In the genomic region with DNA sequence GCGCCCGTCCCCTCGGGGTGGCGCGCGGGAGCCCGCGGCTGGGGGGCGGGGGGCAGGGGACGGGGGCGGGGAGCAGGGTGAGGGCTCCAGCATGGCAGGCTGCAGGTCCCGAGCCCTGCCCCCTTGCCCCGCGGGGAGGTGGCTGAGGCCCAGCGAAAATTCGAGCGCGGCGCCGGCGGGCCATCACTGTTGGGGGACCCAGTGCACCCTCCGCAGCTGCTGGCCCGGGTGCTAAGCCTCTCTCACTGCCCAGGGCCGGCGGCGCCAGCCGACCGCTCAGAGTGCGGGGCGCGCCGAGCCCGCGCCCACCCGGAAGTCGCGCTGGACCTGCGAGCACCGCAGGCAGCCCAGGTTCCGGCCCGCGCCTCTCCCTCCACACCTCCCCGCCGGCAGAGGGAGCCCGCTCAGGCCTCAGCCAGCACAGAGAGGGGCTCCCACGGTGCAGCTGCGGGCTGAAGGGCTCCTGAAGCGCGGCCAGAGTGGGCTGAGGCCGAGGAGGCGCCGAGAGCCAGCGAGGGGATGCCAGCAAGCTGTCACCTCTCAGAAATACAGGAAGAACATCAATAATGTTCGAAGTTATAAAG, we compare ENCODE assay signal across 1 cellular context.
TF ChIP-seq lines count a peak whose summit lies in the region.

No MANE protein-coding gene starts in this region.

TF ChIP-seq in K562, 482 proteins besides CTCF, POLR2A, EP300 and RAD21 (continued from another document and continues in another):
- TF ChIP-seq ZNF76 (CRISPR knock-in tag; IDR thresholded peaks at IDR 0.05; ENCODE audit: borderline replicate concordance) (0 out of 2 replicates have a peak, but pooled peaks have one; percentile 59), E2F3 (CRISPR knock-in tag; IDR thresholded peaks at IDR 0.05) (peak; percentile 77; the same call in 1 of the 2 replicates), ZBTB17 (CRISPR knock-in tag; IDR thresholded peaks at IDR 0.05) (peak; percentile 63; the same call in 1 of the 2 replicates), EP400 (IDR thresholded peaks at IDR 0.05) (peak; percentile 72; the same call in 1 of the 2 replicates), GATAD2A (IDR thresholded peaks at IDR 0.05) (peak; percentile 70; the same call in 1 of the 2 replicates), RBBP5 (IDR thresholded peaks at IDR 0.05; ENCODE audit: borderline replicate concordance, insufficient read depth, low read length, poor library complexity, severe bottlenecking) (peak; percentile 62), FOXJ2 (tag; IDR thresholded peaks at IDR 0.05) (peak; percentile 24; the same call in 1 of the 2 replicates), FOXK2 (conservative IDR thresholded peaks at IDR 0.05 in 1 of 2, IDR thresholded peaks at IDR 0.05 in 1 of 2; ENCODE audit: low read depth in 2 of 2) (0 out of 4 replicates have a peak, but pooled peaks of 1 of the 2 experiments have one; percentile 20), DMBX1 (CRISPR knock-in tag; IDR thresholded peaks at IDR 0.05; ENCODE audit: borderline replicate concordance) (peak; percentile 52; the same call in 1 of the 2 replicates), MNT (conservative IDR thresholded peaks at IDR 0.05) (peak in 1 of 2 experiments; percentile 60; a peak in 2 of 4 replicates), TAF7 (tag; IDR thresholded peaks at IDR 0.05) (peak; percentile 83), UBTF (IDR thresholded peaks at IDR 0.05; ENCODE audit: borderline replicate concordance in 1 of 2, low read depth in 2 of 2, low read length in 2 of 2) (peak in 1 of 2 experiments; percentile 68; a peak in 2 of 4 replicates), ELF1 (tag; IDR thresholded peaks at IDR 0.05) (peak; percentile 90), MAZ (CRISPR knock-in tag; conservative IDR thresholded peaks at IDR 0.05 in 1 of 2, IDR thresholded peaks at IDR 0.05 in 1 of 2) (peak; percentile 87 to 89), GTF2E2 (tag; IDR thresholded peaks at IDR 0.05) (peak; percentile 24; the same call in 1 of the 2 replicates), ZBTB11 (CRISPR knock-in tag; IDR thresholded peaks at IDR 0.05) (peak in 2 of 3 experiments; percentile 62 to 83; a peak in 4 of 6 replicates), TFAP4 (CRISPR knock-in tag; IDR thresholded peaks at IDR 0.05; ENCODE audit: borderline replicate concordance) (peak; percentile 87), ZFP36 (IDR thresholded peaks at IDR 0.05; ENCODE audit: low read depth, low read length, partially characterized antibody) (peak; percentile 9), REST (CRISPR knock-in tag; IDR thresholded peaks at IDR 0.05; ENCODE audit: low read depth) (peak; percentile 46; the same call in 1 of the 2 replicates), RREB1 (CRISPR knock-in tag; IDR thresholded peaks at IDR 0.05) (0 out of 2 replicates have a peak, but pooled peaks have one; percentile 73), PHF20 (IDR thresholded peaks at IDR 0.05; ENCODE audit: partially characterized antibody) (peak; percentile 40), KDM5B (IDR thresholded peaks at IDR 0.05; ENCODE audit: insufficient replicate concordance, low read depth, low read length) (peak; percentile 35)
- TF ChIP-seq, protein P1, sequence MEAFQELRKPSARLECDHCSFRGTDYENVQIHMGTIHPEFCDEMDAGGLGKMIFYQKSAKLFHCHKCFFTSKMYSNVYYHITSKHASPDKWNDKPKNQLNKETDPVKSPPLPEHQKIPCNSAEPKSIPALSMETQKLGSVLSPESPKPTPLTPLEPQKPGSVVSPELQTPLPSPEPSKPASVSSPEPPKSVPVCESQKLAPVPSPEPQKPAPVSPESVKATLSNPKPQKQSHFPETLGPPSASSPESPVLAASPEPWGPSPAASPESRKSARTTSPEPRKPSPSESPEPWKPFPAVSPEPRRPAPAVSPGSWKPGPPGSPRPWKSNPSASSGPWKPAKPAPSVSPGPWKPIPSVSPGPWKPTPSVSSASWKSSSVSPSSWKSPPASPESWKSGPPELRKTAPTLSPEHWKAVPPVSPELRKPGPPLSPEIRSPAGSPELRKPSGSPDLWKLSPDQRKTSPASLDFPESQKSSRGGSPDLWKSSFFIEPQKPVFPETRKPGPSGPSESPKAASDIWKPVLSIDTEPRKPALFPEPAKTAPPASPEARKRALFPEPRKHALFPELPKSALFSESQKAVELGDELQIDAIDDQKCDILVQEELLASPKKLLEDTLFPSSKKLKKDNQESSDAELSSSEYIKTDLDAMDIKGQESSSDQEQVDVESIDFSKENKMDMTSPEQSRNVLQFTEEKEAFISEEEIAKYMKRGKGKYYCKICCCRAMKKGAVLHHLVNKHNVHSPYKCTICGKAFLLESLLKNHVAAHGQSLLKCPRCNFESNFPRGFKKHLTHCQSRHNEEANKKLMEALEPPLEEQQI (IDR thresholded peaks at IDR 0.05): peak; percentile 80
- TF ChIP-seq, protein P2, sequence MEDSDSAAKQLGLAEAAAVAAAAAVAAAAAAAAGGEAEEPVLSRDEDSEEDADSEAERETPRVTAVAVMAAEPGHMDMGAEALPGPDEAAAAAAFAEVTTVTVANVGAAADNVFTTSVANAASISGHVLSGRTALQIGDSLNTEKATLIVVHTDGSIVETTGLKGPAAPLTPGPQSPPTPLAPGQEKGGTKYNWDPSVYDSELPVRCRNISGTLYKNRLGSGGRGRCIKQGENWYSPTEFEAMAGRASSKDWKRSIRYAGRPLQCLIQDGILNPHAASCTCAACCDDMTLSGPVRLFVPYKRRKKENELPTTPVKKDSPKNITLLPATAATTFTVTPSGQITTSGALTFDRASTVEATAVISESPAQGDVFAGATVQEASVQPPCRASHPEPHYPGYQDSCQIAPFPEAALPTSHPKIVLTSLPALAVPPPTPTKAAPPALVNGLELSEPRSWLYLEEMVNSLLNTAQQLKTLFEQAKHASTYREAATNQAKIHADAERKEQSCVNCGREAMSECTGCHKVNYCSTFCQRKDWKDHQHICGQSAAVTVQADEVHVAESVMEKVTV (CRISPR knock-in tag; IDR thresholded peaks at IDR 0.05): peak; percentile 56; the same call in 1 of the 2 replicates
